1 cellular context compared by ENCODE assay signal in genomic region chr10:119309423-119309770, GRCh38.
TF ChIP-seq lines count a peak whose summit lies in the region.

No MANE protein-coding gene starts in this region.

TF ChIP-seq in GM12878, 131 proteins besides CTCF, POLR2A, EP300 and RAD21 (continued from another document and continues in another):
- TF ChIP-seq USF2 (IDR thresholded peaks at IDR 0.05; ENCODE audit: borderline replicate concordance, low read depth, low read length) (no peak), POLR2AphosphoS2 (IDR thresholded peaks at IDR 0.05; ENCODE audit: low read depth, low read length) (no peak), NRF1 (conservative IDR thresholded peaks at IDR 0.05; ENCODE audit: low read depth, low read length) (no peak), ZNF592 (IDR thresholded peaks at IDR 0.05) (no peak), BCLAF1 (IDR thresholded peaks at IDR 0.05) (no peak), BMI1 (IDR thresholded peaks at IDR 0.05; ENCODE audit: borderline replicate concordance) (no peak), GABPA (IDR thresholded peaks at IDR 0.05; ENCODE audit: low read depth) (no peak), PBX3 (IDR thresholded peaks at IDR 0.05; ENCODE audit: insufficient replicate concordance, low read depth, low read length) (no peak), ZSCAN29 (IDR thresholded peaks at IDR 0.05) (no peak), NKRF (conservative IDR thresholded peaks at IDR 0.05) (no peak), RELB (IDR thresholded peaks at IDR 0.05; ENCODE audit: low read depth) (no peak), ETV6 (conservative IDR thresholded peaks at IDR 0.05 in 1 of 2, IDR thresholded peaks at IDR 0.05 in 1 of 2; ENCODE audit: borderline replicate concordance in 1 of 2, low read depth in 1 of 2) (no peak), BCL3 (IDR thresholded peaks at IDR 0.05; ENCODE audit: borderline replicate concordance, insufficient read depth, low read depth, low read length, poor library complexity, severe bottlenecking) (peak; percentile 10), ZBTB11 (CRISPR knock-in tag; IDR thresholded peaks at IDR 0.05) (no peak), ZNF687 (IDR thresholded peaks at IDR 0.05) (no peak), RUNX3 (IDR thresholded peaks at IDR 0.05; ENCODE audit: low read length) (no peak), TAF1 (IDR thresholded peaks at IDR 0.05; ENCODE audit: borderline replicate concordance, low read depth, low read length) (peak; percentile 29; the same call in 1 of the 2 replicates), CEBPZ (IDR thresholded peaks at IDR 0.05; ENCODE audit: low read depth, low read length) (no peak), IRF4 (IDR thresholded peaks at IDR 0.05; ENCODE audit: low read depth, low read length) (0 out of 2 replicates have a peak, but pooled peaks have one; percentile 33), KLF5 (IDR thresholded peaks at IDR 0.05; ENCODE audit: partially characterized antibody) (no peak)
